8 cellular contexts compared by ENCODE assay signal in the genomic region with DNA sequence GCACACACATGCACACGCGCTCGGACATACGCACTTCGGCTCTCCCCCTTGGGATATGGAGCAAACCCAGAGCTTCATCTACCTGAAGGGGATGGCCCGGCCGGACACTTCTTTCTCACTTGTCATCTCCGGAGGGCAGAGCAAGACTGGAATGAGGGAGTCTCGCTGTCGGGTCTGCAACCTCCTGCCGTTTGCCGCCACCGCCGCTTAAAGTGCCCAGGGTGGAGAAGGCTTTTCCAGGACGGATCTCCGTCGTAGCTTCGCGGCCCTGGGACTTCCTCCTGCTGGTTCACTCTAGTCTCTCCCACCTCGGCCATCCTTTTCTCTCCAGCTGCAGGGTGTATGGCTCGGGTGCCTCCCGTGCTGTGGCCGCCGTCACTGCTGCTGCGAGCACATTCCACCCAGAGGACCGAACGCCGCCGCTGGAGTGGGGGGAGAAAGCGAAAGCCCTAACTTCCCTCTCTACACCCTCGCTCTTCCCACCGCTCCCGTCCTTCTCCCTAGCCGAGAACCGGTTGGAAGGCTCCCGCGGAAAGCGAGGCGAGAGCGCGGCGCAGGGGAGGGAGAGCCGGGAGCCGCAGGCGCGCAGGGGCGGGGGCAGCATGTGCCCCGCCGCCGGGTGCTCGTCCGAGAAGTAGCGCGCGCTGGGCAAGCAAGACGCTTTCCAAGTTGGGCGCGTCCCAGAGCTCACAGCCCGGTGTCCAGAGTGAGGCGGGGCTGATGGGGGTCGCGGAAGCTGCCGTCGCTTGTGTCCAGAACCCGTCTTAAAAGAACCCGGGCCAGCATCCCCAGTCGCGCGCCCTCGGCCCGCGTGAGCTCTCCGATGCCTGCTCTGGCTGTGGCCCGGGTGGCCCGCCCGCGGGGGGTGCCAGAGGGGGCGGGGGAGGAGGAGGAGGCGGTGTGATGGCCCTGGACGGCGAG. TPM values are rescaled to one million over a fixed set of nuclear protein-coding genes. Genes with fewer than 3 reads are reported as not detected.
DNase-seq lines count a peak whose midpoint lies in the region; ATAC-seq and TF ChIP-seq lines count a peak whose summit lies in the region.

TSS of gene TRHDE (plus strand) at position 630 of the 921 bp plus-strand sequence. CDS start at position 904, 274 bp downstream.

- H3K27ac ChIP-seq in HUES6 (ENCODE audit: low read depth, low read length) (no peak within 1 kb of the TSS), hepatocyte (peak within 1 kb of the TSS; percentile 58)

- peaks cover 45% of the 10 kb centered on the region for H3K4me1 Mint-ChIP-seq in CD14-positive monocyte
- H3K4me1 Mint-ChIP-seq in naive thymus-derived CD8-positive, alpha-beta T cell = peaks cover 0 to 8% (median 2%) of the 10 kb centered on the region in 4 donors

- H3K9ac ChIP-seq in HUES6 (ENCODE audit: low read length) = peak within 1 kb of the TSS; percentile 78

- no peak for TF ChIP-seq CTCF in CD14-positive monocyte (IDR thresholded peaks at IDR 0.05)
- TF ChIP-seq CTCF in astrocyte of the cerebellum (IDR thresholded peaks at IDR 0.05; ENCODE audit: low read depth, low read length, missing control alignments) = no peak
- no peak for TF ChIP-seq CTCF in hepatocyte (IDR thresholded peaks at IDR 0.05; ENCODE audit: poor library complexity)

- POLR2A ChIA-PET in naive thymus-derived CD8-positive, alpha-beta T cell (lab: Charles Lee) = no interaction called here

- H3K36me3 Mint-ChIP-seq in CD14-positive monocyte = peaks cover 6 to 7% of the 10 kb centered on the region in 2 donors
- H3K36me3 Mint-ChIP-seq in naive thymus-derived CD8-positive, alpha-beta T cell = peaks cover 0 to 4% (median 0%) of the 10 kb centered on the region in 3 donors

- no peaks in the 10 kb centered on the region for H4K20me1 ChIP-seq in hepatocyte (ENCODE audit: insufficient read depth, poor library complexity, severe bottlenecking)

- H3K4me1 ChIP-seq in HUES6 (ENCODE audit: control insufficient read depth, insufficient read depth, low read length) (peaks cover 9% of the 10 kb centered on the region), hepatocyte (ENCODE audit: insufficient read depth) (peaks cover 9% of the 10 kb centered on the region)

- in situ Hi-C loops in astrocyte of the cerebellum (cut with HindIII; ENCODE audit: low sequenced_read_pairs) = no loop called here

- H3K27me3 ChIP-seq in HUES6 (ENCODE audit: control insufficient read depth, insufficient read depth, low read length) = peaks cover 51% of the 10 kb centered on the region
- H3K27me3 ChIP-seq in hepatocyte = peaks cover 20% of the 10 kb centered on the region

- H3K27me3 Mint-ChIP-seq in CD14-positive monocyte (ENCODE audit: low read depth in 3 of 3) = peaks cover 47 to 66% (median 61%) of the 10 kb centered on the region in 3 donors
- H3K27me3 Mint-ChIP-seq in naive thymus-derived CD8-positive, alpha-beta T cell = peaks cover 31 to 56% (median 40%) of the 10 kb centered on the region in 5 donors

- H3K36me3 ChIP-seq in HUES6 (ENCODE audit: control insufficient read depth, insufficient read depth, low read length) = no peaks in the 10 kb centered on the region
- no peaks in the 10 kb centered on the region for H3K36me3 ChIP-seq in hepatocyte (replicated peaks; ENCODE audit: insufficient read depth, low read depth)

- H3K9me3 ChIP-seq in HUES6 (ENCODE audit: control insufficient read depth, insufficient read depth, low read depth, low read length) = no peaks in the 10 kb centered on the region
- no peaks in the 10 kb centered on the region for H3K9me3 ChIP-seq in hepatocyte (ENCODE audit: low read depth)

- intact Hi-C loops in CD14-positive monocyte (cut with micrococcal nuclease) = no loop called here
- intact Hi-C loops in left colon (cut with DNase I, micrococcal nuclease) = no loop called here

- H3K9me3 Mint-ChIP-seq in CD14-positive monocyte = peaks cover 0 to 19% (median 14%) of the 10 kb centered on the region in 7 donors
- peaks cover 0 to 9% (median 0%) of the 10 kb centered on the region in 9 donors for H3K9me3 Mint-ChIP-seq in naive thymus-derived CD8-positive, alpha-beta T cell

- peak within 1 kb of the TSS; percentile 86 to 99 for H3K4me3 Mint-ChIP-seq in CD14-positive monocyte
- peak within 1 kb of the TSS in 2 of 10 donors; percentile 11 to 24 for H3K4me3 Mint-ChIP-seq in naive thymus-derived CD8-positive, alpha-beta T cell

- 2% methylated on average over 78 of the region's 81 CpGs for WGBS in hepatocyte (ENCODE audit: low lambda C conversion rate, missing lambda C conversion rate)

- DNase-seq in CD14-positive monocyte (ENCODE audit: low spot score) (no peak), astrocyte of the cerebellum (ENCODE audit: low read depth) (no peak), hepatocyte (ENCODE audit: low spot score) (peak; percentile 71), retina (peak; percentile 93), left colon (no peak), epidermal melanocyte (ENCODE audit: insufficient read length, low spot score) (no peak)
- no peak for DNase-seq in naive thymus-derived CD8-positive, alpha-beta T cell

- peak within 1 kb of the TSS in 1 of 7 donors; percentile 68 for H3K27ac Mint-ChIP-seq in CD14-positive monocyte
- peak within 1 kb of the TSS in 1 of 10 donors; percentile 53 for H3K27ac Mint-ChIP-seq in naive thymus-derived CD8-positive, alpha-beta T cell

- no peaks in the 10 kb centered on the region for H3K9me2 ChIP-seq in hepatocyte (replicated peaks; ENCODE audit: insufficient read depth)

- H3K79me2 ChIP-seq in hepatocyte = no peaks in the 10 kb centered on the region

- peak within 1 kb of the TSS; percentile 93 for H2AFZ ChIP-seq in hepatocyte

- no peak for ATAC-seq in left colon
- no peak for ATAC-seq in naive thymus-derived CD8-positive, alpha-beta T cell

- peak within 1 kb of the TSS; percentile 98 for H3K4me2 ChIP-seq in hepatocyte

- peak within 1 kb of the TSS; percentile 74 for H3K4me3 ChIP-seq in HUES6 (ENCODE audit: low read depth, low read length)
- H3K4me3 ChIP-seq in astrocyte of the cerebellum (ENCODE audit: low read depth, low read length) = peak within 1 kb of the TSS; percentile 79
- peak within 1 kb of the TSS; percentile 80 for H3K4me3 ChIP-seq in hepatocyte

RNA-seq across cellular contexts. Expression of gene TRHDE, which starts in this region (rescaled TPM):
- polyA plus RNA-seq in CD14-positive monocyte (not detected), hepatocyte (1.3 and 2.4 TPM in 2 replicates)
- total RNA-seq in hepatocyte (4.4 and 5.0 TPM in 2 replicates), left colon (1 to 10 TPM; 3.9 to 5.7 TPM)
- total RNA-seq in naive thymus-derived CD8-positive, alpha-beta T cell = not detected
- polyA plus RNA-seq in naive thymus-derived CD8-positive, alpha-beta T cell = not detected

Comparison
In these comparisons a context has a peak if more than half of its experiments do, and no peak if none do; other contexts are left out.
1. DNase-seq: peak in hepatocyte (single experiment) and retina (single experiment); none in CD14-positive monocyte (single experiment), astrocyte of the cerebellum (single experiment), left colon (0 of 2), naive thymus-derived CD8-positive, alpha-beta T cell (0 of 10) and epidermal melanocyte (single experiment).
2. Peak in every context shown above with its lines, with median percentiles within 50 percentile points of each other: H3K4me3 ChIP-seq.